Comparison of ENCODE assay signal across 1 cellular context in the genomic region with DNA sequence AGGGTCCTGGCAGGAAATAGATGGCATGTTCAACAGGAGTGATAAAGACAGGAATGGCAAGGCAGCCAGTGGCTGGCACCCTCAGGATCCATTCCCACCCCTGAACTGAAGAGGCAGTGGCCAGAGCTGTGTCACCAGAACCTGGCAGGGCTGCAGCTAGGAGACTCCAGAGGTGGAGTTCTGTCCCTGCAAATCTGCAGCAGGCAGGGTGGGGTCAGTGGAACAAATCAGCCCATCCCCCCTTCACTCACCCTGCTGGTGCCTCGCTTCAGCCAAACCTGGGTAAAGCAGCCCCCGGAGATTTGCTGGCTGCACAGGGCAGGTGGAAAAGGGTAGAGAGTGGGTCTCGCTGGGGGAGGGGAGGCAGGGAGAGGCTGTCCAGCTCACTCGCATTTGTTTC.
TF ChIP-seq lines count a peak whose summit lies in the region.

No MANE protein-coding gene starts in this region.

TF ChIP-seq in HepG2, 621 proteins besides CTCF, POLR2A, EP300 and RAD21:
- TF ChIP-seq ZNF687 (CRISPR knock-in tag; IDR thresholded peaks at IDR 0.05) (peak; percentile 22; the same call in 1 of the 2 replicates), SUZ12 (IDR thresholded peaks at IDR 0.05; ENCODE audit: low read depth, low read length) (no peak), SALL1 (CRISPR knock-in tag; IDR thresholded peaks at IDR 0.05) (peak; percentile 37; the same call in 1 of the 2 replicates)
